In the genomic region with DNA sequence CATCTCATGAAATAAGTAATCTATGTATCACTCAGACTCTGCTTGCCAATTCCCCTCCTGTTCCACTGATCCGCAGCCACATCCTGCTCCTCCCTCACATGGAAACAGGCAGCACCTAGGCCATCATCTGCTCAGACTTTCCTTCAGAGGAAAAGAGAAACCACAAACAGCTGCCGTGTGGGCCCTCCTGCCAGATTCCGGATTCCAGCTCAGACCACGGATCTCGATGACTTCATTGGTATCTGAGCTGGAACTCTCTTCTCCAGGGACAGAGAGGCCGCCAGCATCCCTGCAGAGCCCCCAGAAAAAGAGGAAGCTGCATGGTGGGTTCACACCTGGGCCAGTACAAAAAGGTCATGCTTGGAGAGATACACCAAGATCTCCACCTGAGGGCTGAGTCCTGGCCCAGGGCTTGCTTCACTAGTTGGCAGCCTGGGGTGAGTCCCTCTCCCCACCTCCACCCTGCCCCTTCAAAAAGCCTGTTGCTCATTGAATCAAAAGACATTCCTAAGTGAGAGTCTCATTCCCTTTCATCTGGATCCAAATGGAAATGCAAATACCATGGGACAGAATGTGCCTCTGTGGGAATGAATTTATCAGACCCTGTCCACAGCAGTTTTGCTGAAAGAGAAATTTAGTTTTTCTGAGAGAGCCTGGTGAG, we compare ENCODE assay signal across 8 cellular contexts. TPM values are rescaled to one million over a fixed set of nuclear protein-coding genes. Genes with fewer than 3 reads are reported as not detected.
DNase-seq lines count a peak whose midpoint lies in the region; ATAC-seq, FAIRE-seq and TF ChIP-seq lines count a peak whose summit lies in the region.

No MANE protein-coding gene starts in this region.

- ATAC-seq in HG03520 (IDR thresholded peaks at IDR 0.05; ENCODE audit: unreplicated experiment), result no peak

- H3K9me1 ChIP-seq in endothelial cell of umbilical vein (replicated peaks; ENCODE audit: control insufficient read depth, extremely low read depth, insufficient read depth, low read length), result no peaks in the 10 kb centered on the region

- TF ChIP-seq POLR2A in endothelial cell of umbilical vein (IDR thresholded peaks at IDR 0.05; ENCODE audit: low read depth, low read length) (no peak), spleen (IDR thresholded peaks at IDR 0.05) (no peak)

- H3K36me3 ChIP-seq in endothelial cell of umbilical vein (ENCODE audit: control insufficient read depth in 2 of 2, extremely low read depth in 1 of 2, insufficient read depth in 2 of 2, low read length in 2 of 2) (no peaks in the 10 kb centered on the region), spleen (no peaks in the 10 kb centered on the region)

- peaks cover 2% of the 10 kb centered on the region for H3K4me1 ChIP-seq in endothelial cell of umbilical vein (ENCODE audit: control insufficient read depth, extremely low read depth, insufficient read depth, low read length)
- peaks cover 0 to 13% (median 6%) of the 10 kb centered on the region in 6 donors for H3K4me1 ChIP-seq in spleen

- H3K4me2 ChIP-seq in endothelial cell of umbilical vein (ENCODE audit: insufficient read depth, low read length), result no peak overlapping the region

- H3K9me3 ChIP-seq in endothelial cell of umbilical vein (replicated peaks; ENCODE audit: control insufficient read depth, insufficient read depth, low read length) (no peaks in the 10 kb centered on the region), spleen (no peaks in the 10 kb centered on the region)

- dilution Hi-C loops in endothelial cell of umbilical vein (cut with MboI; ENCODE audit: extremely low pct_ligation_motif_present, low sequenced_read_pairs), result no loop called here

- H3K27me3 ChIP-seq in endothelial cell of umbilical vein (ENCODE audit: control insufficient read depth in 2 of 2, insufficient read depth in 2 of 2, low read length in 2 of 2) (peaks cover 6 to 22% of the 10 kb centered on the region in 2 experiments), spleen (replicated peaks in 1 of 7) (peaks cover 0 to 13% (median 0%) of the 10 kb centered on the region in 7 donors)

- H3K79me2 ChIP-seq in endothelial cell of umbilical vein (ENCODE audit: control insufficient read depth, insufficient read depth, low read length), result no peaks in the 10 kb centered on the region

- H3K27ac ChIP-seq in endothelial cell of umbilical vein (ENCODE audit: insufficient read depth, low read depth, low read length) (no peak overlapping the region), spleen (no peak overlapping the region)

- FAIRE-seq in endothelial cell of umbilical vein (lab: Jason Lieb, UNC), result peak; percentile 55

- intact Hi-C loops in endothelial cell of umbilical vein (cut with micrococcal nuclease), result no loop called here
- intact Hi-C loops in spleen (cut with DNase I; ENCODE audit: low total_unique reads), result no loop called here

- 17 to 28% (median 20%) methylated on average over 6 of the region's 6 CpGs for WGBS in spleen, 5 donors

- CTCF ChIA-PET in endothelial cell of umbilical vein (lab: Charles Lee), result interaction anchor here (0.6 to 1.3 kb wide), 6 partner anchors 8 to 148 kb away, joined by 3 to 6 read pairs (median 3); no protein-coding TSS in a partner anchor

- TF ChIP-seq CTCF in AG09309 (IDR thresholded peaks at IDR 0.05; ENCODE audit: control insufficient read depth, insufficient read depth, low read depth, low read length, missing control alignments) (no peak), endothelial cell of umbilical vein (IDR thresholded peaks at IDR 0.05; ENCODE audit: extremely low read depth in 1 of 2, insufficient read depth in 1 of 2, low read depth in 1 of 2, low read length in 2 of 2) (no peak), spleen (IDR thresholded peaks at IDR 0.05 in 8 of 11, conservative IDR thresholded peaks at IDR 0.05 in 3 of 11) (no peak)

- DNase-seq in AG09309 (ENCODE audit: low read depth) (peak; percentile 82), HCEC 1CT (peak; percentile 100), SKM-1 treated with dmso at 0.1 percent for 144 hours (lab: John Stamatoyannopoulos, UW; ENCODE audit: unreplicated experiment) (peak; percentile 67), endothelial cell of umbilical vein (ENCODE audit: low read depth, low spot score) (no peak), NCI-H128 (lab: John Stamatoyannopoulos, UW; ENCODE audit: unreplicated experiment) (no peak), spleen (no peak)
- peak; percentile 20 to 23 for DNase-seq in stimulated activated CD8-positive, alpha-beta memory T cell treated with anti-CD3 and anti-CD28 coated beads, Interleukin-15, amount 100 ng/mL, for 48 hours (ENCODE audit: low read depth in 2 of 2)

- no TSS peak for BruUV-seq in endothelial cell of umbilical vein (replicated peaks; lab: Mats Ljungman, UMichigan)

- H4K20me1 ChIP-seq in endothelial cell of umbilical vein (replicated peaks; ENCODE audit: control insufficient read depth, extremely low read depth, insufficient read depth, low read length), result no peaks in the 10 kb centered on the region

- H2AFZ ChIP-seq in endothelial cell of umbilical vein (ENCODE audit: low read depth, low read length), result no peak overlapping the region

- POLR2A ChIA-PET in endothelial cell of umbilical vein (lab: Charles Lee), result no interaction called here

- H3K4me3 ChIP-seq in AG09309 (ENCODE audit: control insufficient read depth, low read depth, low read length) (no peak overlapping the region), endothelial cell of umbilical vein (replicated peaks in 1 of 3; ENCODE audit: insufficient read depth in 1 of 3, low read depth in 1 of 3, low read length in 3 of 3) (no peak overlapping the region), spleen (no peak overlapping the region)

- H3K9ac ChIP-seq in endothelial cell of umbilical vein (replicated peaks; ENCODE audit: extremely low read depth, insufficient read depth, low read length), result no peak overlapping the region

TF ChIP-seq in endothelial cell of umbilical vein, 7 proteins besides CTCF, POLR2A, EP300 and RAD21:
- TF ChIP-seq POLR2AphosphoS5 (IDR thresholded peaks at IDR 0.05; ENCODE audit: insufficient read depth, low read depth, low read length) (peak; percentile 36), GATA2 (IDR thresholded peaks at IDR 0.05; ENCODE audit: insufficient read depth, insufficient read length, low read depth, low read length) (no peak), EZH2 (IDR thresholded peaks at IDR 0.05; ENCODE audit: borderline replicate concordance, low read depth, low read length, severe bottlenecking) (no peak), JUN (IDR thresholded peaks at IDR 0.05; ENCODE audit: borderline replicate concordance, insufficient read depth, insufficient read length, low read depth) (no peak), FOS (IDR thresholded peaks at IDR 0.05; ENCODE audit: borderline replicate concordance, insufficient read depth, low read length) (peak; percentile 26)
- TF ChIP-seq, protein P1, sequence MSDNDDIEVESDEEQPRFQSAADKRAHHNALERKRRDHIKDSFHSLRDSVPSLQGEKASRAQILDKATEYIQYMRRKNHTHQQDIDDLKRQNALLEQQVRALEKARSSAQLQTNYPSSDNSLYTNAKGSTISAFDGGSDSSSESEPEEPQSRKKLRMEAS (IDR thresholded peaks at IDR 0.05; ENCODE audit: insufficient read depth, insufficient read length), result no peak

RNA-seq across cellular contexts. Expression of a gene that starts 47.2 kb away (rescaled TPM):
- total RNA-seq in endothelial cell of umbilical vein, result not detected in 2 replicates
- not detected in 2 replicates for polyA plus RNA-seq in endothelial cell of umbilical vein
- polyA plus RNA-seq in endothelial cell of umbilical vein (2011; cell fraction: cytosol; rRNA removed), result not detected in 2 replicates
- polyA plus RNA-seq in endothelial cell of umbilical vein (2011; cell fraction: nucleus; rRNA removed), result not detected in 2 replicates
- not detected in 2 replicates for polyA plus RNA-seq in endothelial cell of umbilical vein (2012)
- polyA minus RNA-seq in endothelial cell of umbilical vein, result not detected in 2 replicates
- not detected for polyA minus RNA-seq in endothelial cell of umbilical vein (2011; cell fraction: cytosol; rRNA and poly(A)+ RNA removed)
- 0.19 TPM in 1 of 2 replicates, not detected in the other for polyA minus RNA-seq in endothelial cell of umbilical vein (2011; cell fraction: nucleus; rRNA and poly(A)+ RNA removed)
- not detected for total RNA-seq in spleen
- under 1 TPM in 1 of 3 donors, not detected in 2; 0.06 TPM for polyA plus RNA-seq in spleen

RNA-seq across cellular contexts. Expression of a gene that starts 53.6 kb away (rescaled TPM):
- total RNA-seq in endothelial cell of umbilical vein, result 0.51 and 0.75 TPM in 2 replicates
- polyA plus RNA-seq in endothelial cell of umbilical vein, result not detected in 2 replicates
- 0.10 TPM in 1 of 2 replicates, not detected in the other for polyA plus RNA-seq in endothelial cell of umbilical vein (2011; cell fraction: cytosol; rRNA removed)
- polyA plus RNA-seq in endothelial cell of umbilical vein (2011; cell fraction: nucleus; rRNA removed), result not detected in 2 replicates
- 0.19 and 0.35 TPM in 2 replicates for polyA plus RNA-seq in endothelial cell of umbilical vein (2012)
- not detected in 2 replicates for polyA minus RNA-seq in endothelial cell of umbilical vein
- polyA minus RNA-seq in endothelial cell of umbilical vein (2011; cell fraction: cytosol; rRNA and poly(A)+ RNA removed), result not detected
- not detected in 2 replicates for polyA minus RNA-seq in endothelial cell of umbilical vein (2011; cell fraction: nucleus; rRNA and poly(A)+ RNA removed)
- 10 to 100 TPM; 11.7 to 26.5 (median 20.5) TPM for total RNA-seq in spleen
- 10 to 100 TPM; 11.5 to 28.9 (median 20.5) TPM for polyA plus RNA-seq in spleen

Comparison
In these comparisons a context has a peak if more than half of its experiments do, and no peak if none do; other contexts are left out.
1. DNase-seq: peak in AG09309 (single experiment), HCEC 1CT (single experiment), SKM-1 treated with dmso at 0.1 percent for 144 hours (single experiment) and stimulated activated CD8-positive, alpha-beta memory T cell treated with anti-CD3 and anti-CD28 coated beads, Interleukin-15, amount 100 ng/mL, for 48 hours (2 of 2); none in endothelial cell of umbilical vein (single experiment), NCI-H128 (single experiment) and spleen (single experiment).